ENCODE assay signal across 19 cellular contexts in genomic region chr10:95451568-95452524, GRCh38.
DNase-seq lines count a peak whose midpoint lies in the region; ATAC-seq and TF ChIP-seq lines count a peak whose summit lies in the region.
"Had no signal": no experiment of that assay in that cellular context is flagged by ENCODE, and none has a peak within 500 bp of the region (broad histone marks: within the 10 kb centered on the region; RNA-seq: fewer than 3 reads in every experiment).

No MANE protein-coding gene starts in this region.

- H3K36me3 ChIP-seq in tibial artery: peaks cover 0 to 21% (median 6%) of the 10 kb centered on the region in 3 donors
- H3K36me3 ChIP-seq in CD8-positive, alpha-beta T cell (ENCODE audit: insufficient read depth, low read length): no peaks in the 10 kb centered on the region

- no peaks in the 10 kb centered on the region for H3K27me3 Mint-ChIP-seq in chondrocyte (ENCODE audit: low read depth)
- no peaks in the 10 kb centered on the region for H3K27me3 Mint-ChIP-seq in mesothelial cell of epicardium (ENCODE audit: low read depth)
- peaks cover 9% of the 10 kb centered on the region for H3K27me3 Mint-ChIP-seq in CD8-positive, alpha-beta T cell (ENCODE audit: low read depth)
- H3K27me3 Mint-ChIP-seq: activated CD4-positive, alpha-beta memory T cell treated with anti-CD3 and anti-CD28 coated beads for 36 hours had no signal

- POLR2A ChIA-PET in CD8-positive, alpha-beta T cell (lab: Charles Lee): no interaction called here

- peaks cover 0 to 100% (median 70%) of the 10 kb centered on the region in 4 donors for H3K4me1 ChIP-seq in tibial artery
- H3K4me1 ChIP-seq in CD8-positive, alpha-beta T cell (ENCODE audit: insufficient read depth, low read length): no peaks in the 10 kb centered on the region

- no peaks in the 10 kb centered on the region for H3K9me3 ChIP-seq in tibial artery
- no peaks in the 10 kb centered on the region for H3K9me3 ChIP-seq in CD8-positive, alpha-beta T cell (ENCODE audit: low read length)

- H3K27ac ChIP-seq in tibial artery: peak overlapping the region; percentile 80 to 91
- no peak overlapping the region for H3K27ac ChIP-seq in CD8-positive, alpha-beta T cell (ENCODE audit: low read depth, low read length)

- H3K4me1 Mint-ChIP-seq in chondrocyte (ENCODE audit: low read depth) (peaks cover 29% of the 10 kb centered on the region), mesothelial cell of epicardium (peaks cover 39% of the 10 kb centered on the region)
- no peaks in the 10 kb centered on the region for H3K4me1 Mint-ChIP-seq in CD8-positive, alpha-beta T cell (ENCODE audit: low read depth)
- H3K4me1 Mint-ChIP-seq: activated naive CD8-positive, alpha-beta T cell treated with anti-CD3 and anti-CD28 coated beads, Interleukin-2, amount 10 ng/mL, durations not matched to agents 7 days and 5 days had no signal

- no peaks in the 10 kb centered on the region for H3K36me3 Mint-ChIP-seq in chondrocyte (ENCODE audit: low read depth)
- H3K36me3 Mint-ChIP-seq in mesothelial cell of epicardium: no peaks in the 10 kb centered on the region
- no peaks in the 10 kb centered on the region for H3K36me3 Mint-ChIP-seq in CD8-positive, alpha-beta T cell
- H3K36me3 Mint-ChIP-seq: activated CD4-positive, alpha-beta memory T cell treated with anti-CD3 and anti-CD28 coated beads for 36 hours; activated naive CD8-positive, alpha-beta T cell treated with anti-CD3 and anti-CD28 coated beads, Interleukin-2, amount 10 ng/mL, durations not matched to agents 7 days and 5 days had no signal

- no peak for ATAC-seq in HG02678 (IDR thresholded peaks at IDR 0.05; ENCODE audit: unreplicated experiment)
- no peak for ATAC-seq in GM19035 (IDR thresholded peaks at IDR 0.05; ENCODE audit: unreplicated experiment)
- no peak for ATAC-seq in CD8-positive, alpha-beta T cell
- ATAC-seq: activated T-cell treated with anti-CD3 and anti-CD28 coated beads, Interleukin-2, amount 50 U/mL, for 72 hours; left colon had no signal

- no peaks in the 10 kb centered on the region for H3K9me3 Mint-ChIP-seq in chondrocyte (ENCODE audit: low read depth)
- no peaks in the 10 kb centered on the region for H3K9me3 Mint-ChIP-seq in mesothelial cell of epicardium
- H3K9me3 Mint-ChIP-seq in CD8-positive, alpha-beta T cell: no peaks in the 10 kb centered on the region
- H3K9me3 Mint-ChIP-seq: activated CD4-positive, alpha-beta memory T cell treated with anti-CD3 and anti-CD28 coated beads for 36 hours; activated naive CD8-positive, alpha-beta T cell treated with anti-CD3 and anti-CD28 coated beads, Interleukin-2, amount 10 ng/mL, durations not matched to agents 7 days and 5 days; activated T-cell treated with anti-CD3 and anti-CD28 coated beads, Interleukin-2, amount 50 U/mL, for 72 hours had no signal

- H3K4me3 ChIP-seq in tibial artery: no peak overlapping the region
- no peak overlapping the region for H3K4me3 ChIP-seq in CD8-positive, alpha-beta T cell (ENCODE audit: low read depth, low read length)

- no peaks in the 10 kb centered on the region for H3K27me3 ChIP-seq in tibial artery
- H3K27me3 ChIP-seq in CD8-positive, alpha-beta T cell (ENCODE audit: insufficient read depth, low read length): no peaks in the 10 kb centered on the region

- TF ChIP-seq CTCF in chondrocyte (IDR thresholded peaks at IDR 0.05): no peak
- no peak for TF ChIP-seq CTCF in mesothelial cell of epicardium (IDR thresholded peaks at IDR 0.05; ENCODE audit: unreplicated experiment)
- no peak for TF ChIP-seq CTCF in tibial artery (IDR thresholded peaks at IDR 0.05)
- TF ChIP-seq CTCF in CD8-positive, alpha-beta T cell (IDR thresholded peaks at IDR 0.05): no peak

- no peak overlapping the region for H3K4me3 Mint-ChIP-seq in chondrocyte (ENCODE audit: unreplicated experiment)
- no peak overlapping the region for H3K4me3 Mint-ChIP-seq in mesothelial cell of epicardium
- H3K4me3 Mint-ChIP-seq in CD8-positive, alpha-beta T cell: no peak overlapping the region
- H3K4me3 Mint-ChIP-seq: activated CD4-positive, alpha-beta memory T cell treated with anti-CD3 and anti-CD28 coated beads for 36 hours; activated naive CD8-positive, alpha-beta T cell treated with anti-CD3 and anti-CD28 coated beads, Interleukin-2, amount 10 ng/mL, durations not matched to agents 7 days and 5 days; activated T-cell treated with anti-CD3 and anti-CD28 coated beads, Interleukin-2, amount 50 U/mL, for 72 hours had no signal

- CTCF ChIA-PET in CD8-positive, alpha-beta T cell (lab: Charles Lee): no interaction called here

- DNase-seq in RPMI7951 (ENCODE audit: low read depth) (peak; percentile 71), chondrocyte (ENCODE audit: low spot score) (no peak), mesothelial cell of epicardium (ENCODE audit: low spot score in 2 of 2, unreplicated experiment in 2 of 2) (no peak), tibial artery (no peak)
- DNase-seq in activated CD4-positive, alpha-beta T cell treated with anti-CD3 and anti-CD28 coated beads, Interleukin-2, amount 50 U/mL, for 48 hours: no peak
- DNase-seq in CD8-positive, alpha-beta T cell: no peak
- DNase-seq: activated CD4-positive, alpha-beta memory T cell treated with anti-CD3 and anti-CD28 coated beads for 36 hours; activated naive CD8-positive, alpha-beta T cell treated with anti-CD3 and anti-CD28 coated beads, Interleukin-2, amount 10 ng/mL, durations not matched to agents 7 days and 5 days; activated T-cell treated with anti-CD3 and anti-CD28 coated beads, Interleukin-2, amount 50 U/mL, for 72 hours; C1 segment of cervical spinal cord; DMS79 treated with DMSO at 0.1 percent for 48 hours; erythroblast; GOT3; left colon; NCI-H2029; NCI-H510A; stimulated activated CD4-positive, alpha-beta T cell treated with anti-CD3 and anti-CD28 coated beads, Interleukin-1b, Interleukin-23, amount 100 ng/mL, for 48 hours had no signal

- peak overlapping the region; percentile 83 for H3K27ac Mint-ChIP-seq in chondrocyte (ENCODE audit: unreplicated experiment)
- peak overlapping the region; percentile 90 for H3K27ac Mint-ChIP-seq in mesothelial cell of epicardium
- no peak overlapping the region for H3K27ac Mint-ChIP-seq in CD8-positive, alpha-beta T cell
- H3K27ac Mint-ChIP-seq: activated CD4-positive, alpha-beta memory T cell treated with anti-CD3 and anti-CD28 coated beads for 36 hours; activated naive CD8-positive, alpha-beta T cell treated with anti-CD3 and anti-CD28 coated beads, Interleukin-2, amount 10 ng/mL, durations not matched to agents 7 days and 5 days; activated T-cell treated with anti-CD3 and anti-CD28 coated beads, Interleukin-2, amount 50 U/mL, for 72 hours had no signal

- intact Hi-C loops in tibial artery (cut with DNase I; ENCODE audit: low total_unique reads): no loop called here
- intact Hi-C loops in CD8-positive, alpha-beta T cell (cut with DNase I, micrococcal nuclease): no loop called here
